In genomic region chr1:1929639-1930545, GRCh38 we compare ENCODE assay signal across 1 cellular context.
TF ChIP-seq lines count a peak whose summit lies in the region.

No MANE protein-coding gene starts in this region.

TF ChIP-seq in HEK293, 187 proteins besides CTCF, POLR2A, EP300 and RAD21:
- TF ChIP-seq ZNF223 (tag by site-specific recombination; IDR thresholded peaks at IDR 0.05) (no peak), ZFHX2 (tag by site-specific recombination; conservative IDR thresholded peaks at IDR 0.05) (peak; percentile 75), PRDM2 (tag by site-specific recombination; IDR thresholded peaks at IDR 0.05; ENCODE audit: borderline replicate concordance) (no peak), ZNF692 (tag by site-specific recombination; IDR thresholded peaks at IDR 0.05) (peak; percentile 56; the same call in 1 of the 2 replicates), EGR2 (tag by site-specific recombination; IDR thresholded peaks at IDR 0.05; ENCODE audit: low read depth) (peak; percentile 82)
TF ChIP-seq in HEK293: peak in this region for 3.
